8 cellular contexts compared by ENCODE assay signal in the genomic region with DNA sequence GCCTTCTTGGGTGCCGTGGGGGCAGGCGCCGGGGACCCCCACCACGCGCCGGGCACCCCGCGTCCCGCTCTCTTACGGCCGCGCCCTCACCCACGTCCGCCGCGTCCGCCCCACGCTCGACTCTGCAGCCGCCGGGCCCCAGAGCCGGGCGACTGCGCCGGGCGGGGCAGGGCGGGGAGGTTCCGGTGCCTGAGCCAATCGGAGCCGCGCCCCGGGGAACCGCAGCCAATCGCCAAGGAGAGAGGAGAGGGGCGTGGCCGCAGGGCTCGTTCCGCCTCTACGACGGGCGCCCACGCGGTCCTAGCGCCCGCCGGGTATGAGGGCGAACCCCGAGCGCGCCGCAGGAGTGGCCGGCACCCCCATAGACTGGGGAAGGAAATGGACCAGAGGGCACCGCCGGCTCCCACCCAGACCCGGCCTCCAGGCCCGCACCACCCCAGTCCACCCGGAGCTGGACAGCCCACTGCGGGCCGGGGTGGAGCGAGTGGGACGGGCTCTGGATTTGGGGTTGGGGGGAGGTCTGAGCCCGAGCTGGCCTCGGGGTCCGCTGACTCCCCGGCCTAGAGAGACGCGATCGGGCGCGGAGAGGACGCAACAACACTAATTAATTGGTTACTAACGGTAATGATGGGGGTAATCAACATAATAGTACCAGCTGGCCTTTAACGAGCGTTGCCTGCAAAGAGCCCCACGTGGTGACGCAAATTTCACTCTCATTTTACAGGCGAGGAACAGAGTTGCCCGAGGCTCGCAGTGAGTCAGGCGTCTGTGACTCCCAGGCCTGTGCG. TPM values are rescaled to one million over a fixed set of nuclear protein-coding genes. Genes with fewer than 3 reads are reported as not detected.
A peak's percentile ranks its signal among the peaks of the same experiment; 100 is the strongest.
DNase-seq lines count a peak whose midpoint lies in the region; ATAC-seq and TF ChIP-seq lines count a peak whose summit lies in the region.

A gene (minus strand): TSS at position 126 of the 788 bp plus-strand sequence. CDS start 183 bp downstream, outside the sequence.

- H3F3A ChIP-seq in DOHH2 (ENCODE audit: control insufficient read depth, insufficient read depth), result peaks cover 15% of the 10 kb centered on the region

- no peaks in the 10 kb centered on the region for H3K27me3 Mint-ChIP-seq in naive thymus-derived CD8-positive, alpha-beta T cell
- H3K27me3 Mint-ChIP-seq in stimulated activated naive B cell treated with anti-CD40 and anti-IgM and Interleukin-4, amounts not matched to agents 10 μg/mL and 1 μg/mL and 100 μg/mL, for 72 hours, result no peaks in the 10 kb centered on the region

- ATAC-seq in GM21825 (IDR thresholded peaks at IDR 0.05; ENCODE audit: unreplicated experiment), result peak; percentile 65
- peak; percentile 85 to 86 for ATAC-seq in naive thymus-derived CD8-positive, alpha-beta T cell
- ATAC-seq in stimulated activated naive B cell treated with anti-CD40 and anti-IgM and Interleukin-4, amounts not matched to agents 10 μg/mL and 1 μg/mL and 100 μg/mL, for 72 hours (replicated peaks), result peak; percentile 86 to 90

- peak within 1 kb of the TSS; percentile 88 to 98 (median 94) for H3K27ac Mint-ChIP-seq in naive thymus-derived CD8-positive, alpha-beta T cell
- peak within 1 kb of the TSS; percentile 97 for H3K27ac Mint-ChIP-seq in stimulated activated naive B cell treated with anti-CD40 and anti-IgM and Interleukin-4, amounts not matched to agents 10 μg/mL and 1 μg/mL and 100 μg/mL, for 72 hours

- DNase-seq in Peyer's patch (peak; percentile 89 to 98 (median 97)), activated T-helper 1 cell treated with Interleukin-2 at 50 U/mL for 16 hours (ENCODE audit: low read depth) (peak; percentile 93), fibroblast of gingiva (ENCODE audit: low read depth) (peak; percentile 91)
- DNase-seq in naive thymus-derived CD8-positive, alpha-beta T cell, result peak; percentile 89 to 95 (median 94)
- DNase-seq in stimulated activated naive B cell treated with anti-CD40 and anti-IgM and Interleukin-4, amounts not matched to agents 10 μg/mL and 1 μg/mL and 100 μg/mL, for 72 hours, result peak; percentile 91

- H3K27ac ChIP-seq in DOHH2 (ENCODE audit: low read depth, low read length) (peak within 1 kb of the TSS; percentile 27), KOPT-K1 (ENCODE audit: low read depth, low read length, poor library complexity, severe bottlenecking) (peak within 1 kb of the TSS; percentile 46), Peyer's patch (peak within 1 kb of the TSS; percentile 79 to 90 (median 85))

- H3K9me3 Mint-ChIP-seq in naive thymus-derived CD8-positive, alpha-beta T cell, result no peaks in the 10 kb centered on the region
- no peaks in the 10 kb centered on the region for H3K9me3 Mint-ChIP-seq in stimulated activated naive B cell treated with anti-CD40 and anti-IgM and Interleukin-4, amounts not matched to agents 10 μg/mL and 1 μg/mL and 100 μg/mL, for 72 hours

- H3K9me3 ChIP-seq in DOHH2 (ENCODE audit: control insufficient read depth, insufficient read depth, low read length) (no peaks in the 10 kb centered on the region), KOPT-K1 (ENCODE audit: insufficient read depth, low read length, poor library complexity, severe bottlenecking) (no peaks in the 10 kb centered on the region), Peyer's patch (no peaks in the 10 kb centered on the region)

- H3K4me3 ChIP-seq in DOHH2 (ENCODE audit: low read length) (peak within 1 kb of the TSS; percentile 97), Peyer's patch (peak within 1 kb of the TSS; percentile 87 to 100 (median 96))

- peaks cover 61% of the 10 kb centered on the region for H3K4me1 ChIP-seq in DOHH2 (ENCODE audit: control insufficient read depth, low read length)
- peaks cover 4 to 48% (median 25%) of the 10 kb centered on the region in 4 donors for H3K4me1 ChIP-seq in Peyer's patch

- H3K4me3 Mint-ChIP-seq in naive thymus-derived CD8-positive, alpha-beta T cell, result peak within 1 kb of the TSS; percentile 94 to 98 (median 97)
- H3K4me3 Mint-ChIP-seq in stimulated activated naive B cell treated with anti-CD40 and anti-IgM and Interleukin-4, amounts not matched to agents 10 μg/mL and 1 μg/mL and 100 μg/mL, for 72 hours, result peak within 1 kb of the TSS; percentile 90 to 100

- TF ChIP-seq CTCF in DOHH2 (IDR thresholded peaks at IDR 0.05; ENCODE audit: low read depth, low read length, poor library complexity, severe bottlenecking) (no peak), Peyer's patch (IDR thresholded peaks at IDR 0.05) (peak in 1 of 6 experiments; percentile 0)

- no peaks in the 10 kb centered on the region for H3K9me2 ChIP-seq in DOHH2 (replicated peaks; ENCODE audit: control insufficient read depth, low read length)

- H3K27me3 ChIP-seq in DOHH2 (ENCODE audit: control insufficient read depth, low read length) (no peaks in the 10 kb centered on the region), Peyer's patch (no peaks in the 10 kb centered on the region)

- peak; percentile 73 to 84 for TF ChIP-seq POLR2A in Peyer's patch (IDR thresholded peaks at IDR 0.05)

- POLR2A ChIA-PET in naive thymus-derived CD8-positive, alpha-beta T cell (lab: Charles Lee), result interaction anchor here (0.5 to 5.0 kb wide), 14 partner anchors 9 to 70 kb away, joined by 3 to 44 read pairs (median 7); a partner anchor contains a TSS

- no peaks in the 10 kb centered on the region for H3K36me3 Mint-ChIP-seq in naive thymus-derived CD8-positive, alpha-beta T cell
- peaks cover 21 to 31% of the 10 kb centered on the region in 2 donors for H3K36me3 Mint-ChIP-seq in stimulated activated naive B cell treated with anti-CD40 and anti-IgM and Interleukin-4, amounts not matched to agents 10 μg/mL and 1 μg/mL and 100 μg/mL, for 72 hours

- H4K20me1 ChIP-seq in DOHH2 (ENCODE audit: control insufficient read depth, insufficient read depth, low read depth, low read length), result no peaks in the 10 kb centered on the region; the same call in 1 of the 2 replicates

- H3K79me2 ChIP-seq in DOHH2 (ENCODE audit: control insufficient read depth, low read length), result peaks cover 40% of the 10 kb centered on the region

- H3K4me2 ChIP-seq in DOHH2 (ENCODE audit: low read length), result peak within 1 kb of the TSS; percentile 95

- peaks cover 22 to 44% (median 39%) of the 10 kb centered on the region in 4 donors for H3K4me1 Mint-ChIP-seq in naive thymus-derived CD8-positive, alpha-beta T cell
- H3K4me1 Mint-ChIP-seq in stimulated activated naive B cell treated with anti-CD40 and anti-IgM and Interleukin-4, amounts not matched to agents 10 μg/mL and 1 μg/mL and 100 μg/mL, for 72 hours, result peaks cover 36 to 59% of the 10 kb centered on the region in 2 donors

- H3K36me3 ChIP-seq in DOHH2 (ENCODE audit: control insufficient read depth, low read length) (peaks cover 4% of the 10 kb centered on the region; the same call in 1 of the 2 replicates), KOPT-K1 (ENCODE audit: insufficient read depth, low read length) (no peaks in the 10 kb centered on the region), Peyer's patch (no peaks in the 10 kb centered on the region)

RNA-seq across cellular contexts. Expression of the gene that starts here (rescaled TPM):
- 100 to 1,000 TPM in 2 of 4 donors, 10 to 100 TPM in 2; 76.5 to 146 (median 104) TPM for total RNA-seq in Peyer's patch
- total RNA-seq in naive thymus-derived CD8-positive, alpha-beta T cell, result 100 to 1,000 TPM; 134 to 146 TPM
- 10 to 100 TPM; 33.1 to 59.6 (median 42.5) TPM for polyA plus RNA-seq in naive thymus-derived CD8-positive, alpha-beta T cell

Comparison
In these comparisons a context has a peak if more than half of its experiments do, and no peak if none do; other contexts are left out.
1. Peak in every context shown above with its lines: DNase-seq, ATAC-seq, H3K4me3 ChIP-seq and H3K27ac ChIP-seq.
2. H3K27ac ChIP-seq: peak in every context shown above with its lines; median percentile 85 in Peyer's patch; 46 in KOPT-K1; 27 in DOHH2.